Comparison of ENCODE assay signal across 9 cellular contexts in genomic region chr17:29359777-29360176, GRCh38.
"Had no signal": no experiment of that assay in that cellular context is flagged by ENCODE, and none has a peak within 500 bp of the region (broad histone marks: within the 10 kb centered on the region; RNA-seq: fewer than 3 reads in every experiment).

No MANE protein-coding gene starts in this region.

- H3K4me3 ChIP-seq: GM23248, HAP-1 had no signal

- ATAC-seq: HCT116, HepG2 had no signal

- H3K9me3 Mint-ChIP-seq: HFFc6, IgD-negative memory B cell had no signal

- H3K4me3 Mint-ChIP-seq: HFFc6, IgD-negative memory B cell had no signal

- DNase-seq: GM23248, GOT3, H7, HFFc6 had no signal

- H3K9ac ChIP-seq: GM23248 had no signal

- H3K36me3 Mint-ChIP-seq: IgD-negative memory B cell had no signal

- H3K9me3 ChIP-seq: HAP-1 had no signal

- H3K36me3 ChIP-seq: HAP-1 had no signal

- H3K27ac ChIP-seq: GM23248, HL-60 had no signal

- H3K27ac Mint-ChIP-seq: HFFc6, IgD-negative memory B cell had no signal

- H3K27me3 Mint-ChIP-seq: IgD-negative memory B cell had no signal
